10 cellular contexts compared by ENCODE assay signal in the genomic region with DNA sequence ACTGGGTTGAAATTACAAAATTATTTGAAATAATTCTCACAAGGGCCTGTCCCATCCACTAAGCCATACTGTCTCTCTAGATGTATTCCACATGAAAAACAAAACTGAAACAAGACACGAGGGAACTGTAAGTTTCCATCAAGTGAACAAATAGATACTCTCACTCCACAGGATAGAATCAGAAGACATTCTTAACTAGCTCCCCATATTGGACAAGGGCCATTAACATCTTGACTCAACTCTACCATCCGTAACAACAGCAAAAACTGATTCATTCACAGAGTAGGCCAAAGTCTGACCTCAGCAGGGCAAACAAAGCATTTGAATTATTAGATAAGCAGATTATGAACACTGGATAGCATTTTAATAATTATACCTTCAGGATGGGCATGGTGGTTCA. TPM values are rescaled to one million over a fixed set of nuclear protein-coding genes. Genes with fewer than 3 reads are reported as not detected.
DNase-seq lines count a peak whose midpoint lies in the region; ATAC-seq and TF ChIP-seq lines count a peak whose summit lies in the region.
"Had no signal": no experiment of that assay in that cellular context is flagged by ENCODE, and none has a peak within 500 bp of the region (broad histone marks: within the 10 kb centered on the region; RNA-seq: fewer than 3 reads in every experiment).

No MANE protein-coding gene starts in this region.

- TF ChIP-seq CTCF in vagina (IDR thresholded peaks at IDR 0.05): no peak
- TF ChIP-seq CTCF in prostate gland (IDR thresholded peaks at IDR 0.05): no peak

- H3K27ac ChIP-seq in vagina (no peak overlapping the region), prostate gland (no peak overlapping the region)

- H3K4me3 ChIP-seq in vagina (no peak overlapping the region), prostate gland (no peak overlapping the region)

- H3K9me3 Mint-ChIP-seq in activated CD4-positive, alpha-beta T cell treated with anti-CD3 and anti-CD28 coated beads, Interleukin-2, amount 10 ng/mL, durations not matched to agents 24 days and 14 days: no peaks in the 10 kb centered on the region
- H3K9me3 Mint-ChIP-seq in stimulated activated memory B cell treated with anti-CD40 and anti-IgM and Interleukin-4, amounts not matched to agents 10 μg/mL and 1 μg/mL and 100 μg/mL, for 72 hours: no peaks in the 10 kb centered on the region

- H3K9me3 ChIP-seq in vagina (no peaks in the 10 kb centered on the region), prostate gland (no peaks in the 10 kb centered on the region)
- H3K9me3 ChIP-seq: BE2C had no signal

- no peaks in the 10 kb centered on the region for H3K27me3 ChIP-seq in vagina
- no peaks in the 10 kb centered on the region for H3K27me3 ChIP-seq in prostate gland (replicated peaks; ENCODE audit: insufficient read depth)
- H3K27me3 ChIP-seq: BE2C had no signal

- peaks cover 25% of the 10 kb centered on the region for H3K4me1 ChIP-seq in vagina
- no peaks in the 10 kb centered on the region for H3K4me1 ChIP-seq in prostate gland (replicated peaks)
- H3K4me1 ChIP-seq: BE2C had no signal

- 44% methylated on average over 2 of the region's 2 CpGs for WGBS in prostate gland

- ATAC-seq in HG03457 (IDR thresholded peaks at IDR 0.05; ENCODE audit: unreplicated experiment) (peak; percentile 60), HG02981 (IDR thresholded peaks at IDR 0.05; ENCODE audit: unreplicated experiment) (no peak)
- ATAC-seq in stimulated activated memory B cell treated with anti-CD40 and anti-IgM and Interleukin-4, amounts not matched to agents 10 μg/mL and 1 μg/mL and 100 μg/mL, for 72 hours: peak; percentile 31

- peaks cover 5% of the 10 kb centered on the region for H3K4me1 Mint-ChIP-seq in activated CD4-positive, alpha-beta T cell treated with anti-CD3 and anti-CD28 coated beads, Interleukin-2, amount 10 ng/mL, durations not matched to agents 24 days and 14 days
- H3K4me1 Mint-ChIP-seq in stimulated activated memory B cell treated with anti-CD40 and anti-IgM and Interleukin-4, amounts not matched to agents 10 μg/mL and 1 μg/mL and 100 μg/mL, for 72 hours: peaks cover 38% of the 10 kb centered on the region

- H3K4me3 Mint-ChIP-seq in activated CD4-positive, alpha-beta T cell treated with anti-CD3 and anti-CD28 coated beads, Interleukin-2, amount 10 ng/mL, durations not matched to agents 24 days and 14 days: no peak overlapping the region
- H3K4me3 Mint-ChIP-seq in stimulated activated memory B cell treated with anti-CD40 and anti-IgM and Interleukin-4, amounts not matched to agents 10 μg/mL and 1 μg/mL and 100 μg/mL, for 72 hours: no peak overlapping the region

- H3K36me3 ChIP-seq in vagina (peaks cover 0 to 7% of the 10 kb centered on the region in 2 donors), prostate gland (no peaks in the 10 kb centered on the region)
- H3K36me3 ChIP-seq: BE2C had no signal

- H3K36me3 Mint-ChIP-seq in activated CD4-positive, alpha-beta T cell treated with anti-CD3 and anti-CD28 coated beads, Interleukin-2, amount 10 ng/mL, durations not matched to agents 24 days and 14 days (ENCODE audit: low read depth): peaks cover 13% of the 10 kb centered on the region
- peaks cover 18% of the 10 kb centered on the region for H3K36me3 Mint-ChIP-seq in stimulated activated memory B cell treated with anti-CD40 and anti-IgM and Interleukin-4, amounts not matched to agents 10 μg/mL and 1 μg/mL and 100 μg/mL, for 72 hours

- H3K27me3 Mint-ChIP-seq in activated CD4-positive, alpha-beta T cell treated with anti-CD3 and anti-CD28 coated beads, Interleukin-2, amount 10 ng/mL, durations not matched to agents 24 days and 14 days: no peaks in the 10 kb centered on the region
- no peaks in the 10 kb centered on the region for H3K27me3 Mint-ChIP-seq in stimulated activated memory B cell treated with anti-CD40 and anti-IgM and Interleukin-4, amounts not matched to agents 10 μg/mL and 1 μg/mL and 100 μg/mL, for 72 hours

- H3K27ac Mint-ChIP-seq in activated CD4-positive, alpha-beta T cell treated with anti-CD3 and anti-CD28 coated beads, Interleukin-2, amount 10 ng/mL, durations not matched to agents 24 days and 14 days: peak overlapping the region; percentile 26
- peak overlapping the region; percentile 27 for H3K27ac Mint-ChIP-seq in stimulated activated memory B cell treated with anti-CD40 and anti-IgM and Interleukin-4, amounts not matched to agents 10 μg/mL and 1 μg/mL and 100 μg/mL, for 72 hours

- no peak for TF ChIP-seq POLR2A in vagina (IDR thresholded peaks at IDR 0.05)
- no peak for TF ChIP-seq POLR2A in prostate gland (IDR thresholded peaks at IDR 0.05)

- no peak for DNase-seq in activated CD4-positive, alpha-beta T cell treated with anti-CD3 and anti-CD28 coated beads, Interleukin-2, amount 10 ng/mL, durations not matched to agents 24 days and 14 days
- no peak for DNase-seq in activated CD4-positive, alpha-beta T cell treated with anti-CD3 and anti-CD28 coated beads, Interleukin-2, amount 50 U/mL, for 48 hours
- peak; percentile 78 for DNase-seq in dermis blood vessel endothelial cell
- DNase-seq in vagina (ENCODE audit: extremely low spot score in 2 of 2): no peak
- DNase-seq in prostate gland (ENCODE audit: low spot score): no peak
- DNase-seq: BE2C, KBM-7 had no signal

- intact Hi-C loops in activated CD4-positive, alpha-beta T cell treated with anti-CD3 and anti-CD28 coated beads, Interleukin-2, amount 10 ng/mL, durations not matched to agents 24 days and 14 days (cut with micrococcal nuclease): no loop called here
- intact Hi-C loops in vagina (cut with DNase I): no loop called here
- intact Hi-C loops in prostate gland (cut with DNase I): no loop called here

RNA-seq across cellular contexts. Expression of gene UBE2H, which starts 29.1 kb away (rescaled TPM):
- total RNA-seq in activated CD4-positive, alpha-beta T cell treated with anti-CD3 and anti-CD28 coated beads, Interleukin-2, amount 10 ng/mL, durations not matched to agents 24 days and 14 days: 21.7 and 24.2 TPM in 2 replicates
- total RNA-seq in dermis blood vessel endothelial cell (71.5 and 87.2 TPM in 2 replicates), vagina (68.5 TPM), prostate gland (100 to 1,000 TPM in 1 of 2 donors, 10 to 100 TPM in 1; 78.4 to 105 TPM)
